10 cellular contexts compared by ENCODE assay signal in genomic region chr4:156972370-156972980, GRCh38. TPM values are rescaled to one million over a fixed set of nuclear protein-coding genes. Genes with fewer than 3 reads are reported as not detected.
DNase-seq lines count a peak whose midpoint lies in the region; ATAC-seq and TF ChIP-seq lines count a peak whose summit lies in the region.
"Had no signal": no experiment of that assay in that cellular context is flagged by ENCODE, and none has a peak within 500 bp of the region (broad histone marks: within the 10 kb centered on the region; RNA-seq: fewer than 3 reads in every experiment).

No MANE protein-coding gene starts in this region.

- H2AK5ac ChIP-seq in mesenchymal stem cell (ENCODE audit: low read length, severe bottlenecking): peak overlapping the region; percentile 30

- peak overlapping the region; percentile 53 for H3K4me3 ChIP-seq in colonic mucosa
- peak overlapping the region in 1 of 2 experiments; percentile 85 for H3K4me3 ChIP-seq in mesenchymal stem cell (ENCODE audit: insufficient read depth in 1 of 2, low read depth in 1 of 2, low read length in 2 of 2)
- H3K4me3 ChIP-seq in thyroid gland (replicated peaks in 1 of 3): peak overlapping the region; percentile 47 to 58 (median 54)

- H3K9me3 ChIP-seq in colonic mucosa (no peaks in the 10 kb centered on the region), mesenchymal stem cell (ENCODE audit: control insufficient read depth, low read length) (no peaks in the 10 kb centered on the region), thyroid gland (no peaks in the 10 kb centered on the region)

- ATAC-seq in HG03469 (IDR thresholded peaks at IDR 0.05; ENCODE audit: unreplicated experiment): no peak

- H2BK15ac ChIP-seq in mesenchymal stem cell (ENCODE audit: low read depth, poor library complexity, severe bottlenecking): no peak overlapping the region

- no peaks in the 10 kb centered on the region for H3K79me1 ChIP-seq in mesenchymal stem cell (replicated peaks; ENCODE audit: low read length, poor library complexity, severe bottlenecking)

- H3K27me3 ChIP-seq in colonic mucosa (no peaks in the 10 kb centered on the region), mesenchymal stem cell (ENCODE audit: control insufficient read depth in 1 of 2, insufficient read depth in 1 of 2, low read length in 2 of 2) (no peaks in the 10 kb centered on the region), thyroid gland (no peaks in the 10 kb centered on the region)

- H3K18ac ChIP-seq in mesenchymal stem cell (ENCODE audit: low read depth in 1 of 2, low read length in 2 of 2): peak overlapping the region in 1 of 2 experiments; percentile 91

- peak overlapping the region; percentile 82 for H4K8ac ChIP-seq in mesenchymal stem cell (ENCODE audit: low read length)

- intact Hi-C loops in colonic mucosa (cut with DNase I) (no loop called here), thyroid gland (cut with DNase I) (loop anchor here (10.0 kb wide), 1 partner anchor 72 kb away; no protein-coding TSS in a partner anchor)

- H2BK12ac ChIP-seq in mesenchymal stem cell (ENCODE audit: low read length in 2 of 2): peak overlapping the region in 1 of 2 experiments; percentile 78

- no peaks in the 10 kb centered on the region for H3K36me3 ChIP-seq in colonic mucosa
- no peaks in the 10 kb centered on the region for H3K36me3 ChIP-seq in mesenchymal stem cell (ENCODE audit: control insufficient read depth in 1 of 2, insufficient read depth in 2 of 2, low read depth in 1 of 2, low read length in 2 of 2)
- no peaks in the 10 kb centered on the region for H3K36me3 ChIP-seq in thyroid gland

- TF ChIP-seq CTCF in colonic mucosa (IDR thresholded peaks at IDR 0.05): no peak
- no peak for TF ChIP-seq CTCF in thyroid gland (IDR thresholded peaks at IDR 0.05)

- H2AFZ ChIP-seq in mesenchymal stem cell (ENCODE audit: low read depth, low read length): no peak overlapping the region

- peak overlapping the region; percentile 53 for H3K27ac ChIP-seq in colonic mucosa
- H3K27ac ChIP-seq in mesenchymal stem cell (ENCODE audit: low read length, poor library complexity, severe bottlenecking): peak overlapping the region; percentile 88
- H3K27ac ChIP-seq in thyroid gland: peak overlapping the region; percentile 85 to 95 (median 90)
- H3K27ac ChIP-seq: 22Rv1 had no signal

- H3K9ac ChIP-seq in colonic mucosa (ENCODE audit: low read depth in 2 of 2, low read length in 2 of 2) (no peak overlapping the region), mesenchymal stem cell (ENCODE audit: low read length) (peak overlapping the region; percentile 92)

- H3K4me1 ChIP-seq in colonic mucosa: no peaks in the 10 kb centered on the region
- peaks cover 4% of the 10 kb centered on the region for H3K4me1 ChIP-seq in mesenchymal stem cell (ENCODE audit: control insufficient read depth, insufficient read depth, low read depth, low read length)
- peaks cover 23 to 28% of the 10 kb centered on the region in 2 donors for H3K4me1 ChIP-seq in thyroid gland

- peak overlapping the region; percentile 95 for H2BK120ac ChIP-seq in mesenchymal stem cell (ENCODE audit: low read depth, low read length)

- H3K4ac ChIP-seq in mesenchymal stem cell (ENCODE audit: low read depth in 1 of 2, low read length in 2 of 2): peak overlapping the region in 1 of 2 experiments; percentile 53

- no peak overlapping the region for H3K23ac ChIP-seq in mesenchymal stem cell (ENCODE audit: low read length in 2 of 2)

- H2BK5ac ChIP-seq in mesenchymal stem cell (ENCODE audit: low read depth, low read length, poor library complexity, severe bottlenecking): peak overlapping the region; percentile 71

- no peak overlapping the region for H4K91ac ChIP-seq in mesenchymal stem cell (ENCODE audit: low read length)

- TF ChIP-seq POLR2A in thyroid gland (IDR thresholded peaks at IDR 0.05): no peak

- WGBS in mesenchymal stem cell: 38% methylated on average over 7 of the region's 8 CpGs
- WGBS in thyroid gland, 2 donors: 18 to 22% methylated on average over 8 of the region's 8 CpGs

- DNase-seq in DMS53 (lab: John Stamatoyannopoulos, UW): peak; percentile 9
- DNase-seq in DMS53 treated with DMSO at 0.1 percent for 48 hours (lab: John Stamatoyannopoulos, UW; ENCODE audit: unreplicated experiment): no peak
- DNase-seq in colonic mucosa: no peak
- peak; percentile 84 for DNase-seq in mesenchymal stem cell
- DNase-seq in thyroid gland: no peak
- DNase-seq in SK-N-DZ (ENCODE audit: low spot score): no peak
- no peak for DNase-seq in hippocampal formation (lab: John Stamatoyannopoulos, UW)
- DNase-seq: NCI-H1436 treated with DMSO at 0.1 percent for 48 hours had no signal

- H3K14ac ChIP-seq in mesenchymal stem cell (ENCODE audit: low read length in 2 of 2): no peak overlapping the region

- peak overlapping the region; percentile 61 for H3K4me2 ChIP-seq in mesenchymal stem cell (ENCODE audit: low read length, poor library complexity, severe bottlenecking)

RNA-seq across cellular contexts. Expression of gene PDGFC, which starts 0.9 kb away (rescaled TPM):
- total RNA-seq in colonic mucosa: 1 to 10 TPM; 3.9 to 8.3 TPM
- 55.8 TPM for polyA plus RNA-seq in mesenchymal stem cell (2013, experiment 1 of 2)
- polyA plus RNA-seq in mesenchymal stem cell (2013, experiment 2 of 2): 55.6 TPM
- 10 to 100 TPM; 28.9 to 34.6 (median 29.9) TPM for total RNA-seq in thyroid gland
- polyA plus RNA-seq in SK-N-DZ (2014; cell fraction: cytosol; rRNA removed): 0.03 and 1.3 TPM in 2 replicates
- not detected in 2 replicates for polyA plus RNA-seq in SK-N-DZ (2014; cell fraction: nucleus; rRNA removed)

Comparison
In these comparisons a context has a peak if more than half of its experiments do, and no peak if none do; other contexts are left out.
1. DNase-seq: peak in DMS53 (single experiment) and mesenchymal stem cell (single experiment); none in DMS53 treated with DMSO at 0.1 percent for 48 hours (single experiment), colonic mucosa (single experiment), thyroid gland (0 of 2), SK-N-DZ (single experiment) and hippocampal formation (0 of 2).
2. Peak in every context shown above with its lines, with median percentiles within 50 percentile points of each other: H3K27ac ChIP-seq.